Comparison of ENCODE assay signal across 14 cellular contexts in genomic region chr2:95730813-95731212, GRCh38.
"Had no signal": no experiment of that assay in that cellular context is flagged by ENCODE, and none has a peak within 500 bp of the region (broad histone marks: within the 10 kb centered on the region; RNA-seq: fewer than 3 reads in every experiment).

No MANE protein-coding gene starts in this region.

- H3K27ac ChIP-seq: right atrium auricular region, transverse colon, WERI-Rb-1 had no signal

- H3K9me3 Mint-ChIP-seq: activated CD4-positive, alpha-beta T cell treated with anti-CD3 and anti-CD28 coated beads, Interleukin-2, amount 10 ng/mL, durations not matched to agents 24 days and 14 days; activated naive CD4-positive, alpha-beta T cell treated with anti-CD3 and anti-CD28 coated beads, Interleukin-2, amount 50 U/mL, for 24 hours; central memory CD8-positive, alpha-beta T cell; stimulated activated effector memory CD8-positive, alpha-beta T cell treated with anti-CD3 and anti-CD28 coated beads, Interleukin-12 subunit alpha, Interleukin-12 subunit beta, amount 100 ng/mL, for 72 hours had no signal

- H3K4me3 Mint-ChIP-seq: activated CD4-positive, alpha-beta T cell treated with anti-CD3 and anti-CD28 coated beads, Interleukin-2, amount 10 ng/mL, durations not matched to agents 24 days and 14 days; activated naive CD4-positive, alpha-beta T cell treated with anti-CD3 and anti-CD28 coated beads, Interleukin-2, amount 50 U/mL, for 24 hours; central memory CD8-positive, alpha-beta T cell; dendritic cell treated with granulocyte-macrophage colony-stimulating factor and Interleukin-4, amounts not matched to agents 40 ng/mL and 50 ng/mL, for 4 days; naive thymus-derived CD8-positive, alpha-beta T cell; stimulated activated effector memory CD8-positive, alpha-beta T cell treated with anti-CD3 and anti-CD28 coated beads, Interleukin-12 subunit alpha, Interleukin-12 subunit beta, amount 100 ng/mL, for 72 hours had no signal

- H3K27ac Mint-ChIP-seq: activated CD4-positive, alpha-beta T cell treated with anti-CD3 and anti-CD28 coated beads, Interleukin-2, amount 10 ng/mL, durations not matched to agents 24 days and 14 days; activated naive CD4-positive, alpha-beta T cell treated with anti-CD3 and anti-CD28 coated beads, Interleukin-2, amount 50 U/mL, for 24 hours; dendritic cell treated with granulocyte-macrophage colony-stimulating factor and Interleukin-4, amounts not matched to agents 40 ng/mL and 50 ng/mL, for 4 days; naive thymus-derived CD8-positive, alpha-beta T cell; stimulated activated effector memory CD8-positive, alpha-beta T cell treated with anti-CD3 and anti-CD28 coated beads, Interleukin-12 subunit alpha, Interleukin-12 subunit beta, amount 100 ng/mL, for 72 hours had no signal

- ATAC-seq: left colon; naive thymus-derived CD8-positive, alpha-beta T cell; stimulated activated effector memory CD8-positive, alpha-beta T cell treated with anti-CD3 and anti-CD28 coated beads, Interleukin-12 subunit alpha, Interleukin-12 subunit beta, amount 100 ng/mL, for 72 hours had no signal

- H3K36me3 ChIP-seq: right atrium auricular region, transverse colon, WERI-Rb-1 had no signal

- H3K36me3 Mint-ChIP-seq: activated naive CD4-positive, alpha-beta T cell treated with anti-CD3 and anti-CD28 coated beads, Interleukin-2, amount 50 U/mL, for 24 hours; naive thymus-derived CD8-positive, alpha-beta T cell; stimulated activated effector memory CD8-positive, alpha-beta T cell treated with anti-CD3 and anti-CD28 coated beads, Interleukin-12 subunit alpha, Interleukin-12 subunit beta, amount 100 ng/mL, for 72 hours had no signal

- H3K27me3 ChIP-seq: right atrium auricular region, transverse colon had no signal

- H3K4me1 ChIP-seq: right atrium auricular region, transverse colon had no signal

- H3K4me1 Mint-ChIP-seq: activated naive CD4-positive, alpha-beta T cell treated with anti-CD3 and anti-CD28 coated beads, Interleukin-2, amount 50 U/mL, for 24 hours; central memory CD8-positive, alpha-beta T cell; naive thymus-derived CD8-positive, alpha-beta T cell; stimulated activated effector memory CD8-positive, alpha-beta T cell treated with anti-CD3 and anti-CD28 coated beads, Interleukin-12 subunit alpha, Interleukin-12 subunit beta, amount 100 ng/mL, for 72 hours had no signal

- H3K4me3 ChIP-seq: right atrium auricular region, transverse colon had no signal

- H3K9me3 ChIP-seq: right atrium auricular region, transverse colon had no signal

- DNase-seq: activated CD4-positive, alpha-beta T cell treated with anti-CD3 and anti-CD28 coated beads, Interleukin-2, amount 10 ng/mL, durations not matched to agents 24 days and 14 days; activated effector memory CD4-positive, alpha-beta T cell treated with Interleukin-2 at 50 U/mL for 16 hours; hypothalamus; left colon; naive thymus-derived CD8-positive, alpha-beta T cell; nucleus accumbens; small intestine; transverse colon; WERI-Rb-1 had no signal
